1 cellular context compared by ENCODE assay signal in the genomic region with DNA sequence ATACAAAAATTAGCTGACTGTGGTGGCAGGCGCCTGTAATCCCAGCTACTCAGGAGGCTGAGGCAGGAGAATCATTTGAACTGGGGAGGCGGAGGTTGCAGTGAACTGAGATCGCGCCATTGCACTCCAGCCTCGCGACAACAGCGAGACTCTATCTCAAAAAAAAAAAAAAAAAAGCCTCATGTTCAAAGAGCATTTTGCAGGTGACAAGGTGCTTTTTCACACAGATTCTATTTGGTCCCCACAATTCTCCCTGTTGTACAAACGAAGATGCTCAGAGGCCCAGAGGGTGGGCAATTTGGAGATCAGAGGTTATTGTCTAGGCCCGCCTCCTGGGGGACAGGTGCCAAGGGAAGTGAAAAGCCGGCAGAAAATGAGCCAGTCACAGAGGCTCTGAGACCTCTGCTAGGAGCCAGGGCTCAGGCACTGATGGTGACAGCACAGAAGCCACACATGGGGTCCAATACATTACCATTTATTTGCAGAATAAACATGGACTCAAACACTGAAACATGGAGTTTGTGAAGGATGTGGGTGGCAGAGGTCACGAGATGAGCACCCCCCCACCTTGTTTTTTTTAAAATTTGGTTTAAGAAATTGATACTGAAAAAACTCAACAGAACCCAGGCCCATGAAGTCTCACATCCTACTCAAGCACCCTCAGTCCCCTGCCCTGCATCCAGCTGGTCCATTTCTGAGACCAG.
TF ChIP-seq lines count a peak whose summit lies in the region.

No MANE protein-coding gene starts in this region.

TF ChIP-seq in IMR-90, 13 proteins besides CTCF, POLR2A, EP300 and RAD21:
- TF ChIP-seq MAZ (IDR thresholded peaks at IDR 0.05; ENCODE audit: borderline replicate concordance, low read depth, low read length) (no peak), CEBPB (IDR thresholded peaks at IDR 0.05; ENCODE audit: low read depth, low read length) (no peak)
TF ChIP-seq in IMR-90: peak in this region for 0.
